Comparison of ENCODE assay signal across 9 cellular contexts in genomic region chr5:111063709-111064322, GRCh38. TPM values are rescaled to one million over a fixed set of nuclear protein-coding genes. Genes with fewer than 3 reads are reported as not detected.
DNase-seq lines count a peak whose midpoint lies in the region; ATAC-seq and TF ChIP-seq lines count a peak whose summit lies in the region.
"Had no signal": no experiment of that assay in that cellular context is flagged by ENCODE, and none has a peak within 500 bp of the region (broad histone marks: within the 10 kb centered on the region; RNA-seq: fewer than 3 reads in every experiment).

No MANE protein-coding gene starts in this region.

- H3K4me1 Mint-ChIP-seq in activated T-cell treated with anti-CD3 and anti-CD28 coated beads, Interleukin-2, amount 50 U/mL, for 4 hours (ENCODE audit: low read depth) = no peaks in the 10 kb centered on the region

- no peaks in the 10 kb centered on the region for H3F3A ChIP-seq in Loucy (ENCODE audit: low read depth)

- no peaks in the 10 kb centered on the region for H3K9me3 ChIP-seq in Loucy (ENCODE audit: insufficient read depth, low read depth, low read length)

- H3K4me1 ChIP-seq in Loucy (ENCODE audit: insufficient read depth, low read length, poor library complexity, severe bottlenecking) = no peaks in the 10 kb centered on the region

- TF ChIP-seq CTCF in AG09309 (IDR thresholded peaks at IDR 0.05; ENCODE audit: control insufficient read depth, insufficient read depth, low read depth, low read length, missing control alignments) = peak; percentile 55
- TF ChIP-seq CTCF in Loucy (conservative IDR thresholded peaks at IDR 0.05; ENCODE audit: low read length) = peak; percentile 57
- peak; percentile 90 for TF ChIP-seq CTCF in epithelial cell of esophagus (IDR thresholded peaks at IDR 0.05; ENCODE audit: insufficient read depth, low read depth, low read length, missing control alignments)

- DNase-seq in AG09309 (ENCODE audit: low read depth) = no peak
- peak; percentile 88 for DNase-seq in epithelial cell of esophagus (ENCODE audit: low read depth)
- DNase-seq in NCI-H774 (lab: John Stamatoyannopoulos, UW) = no peak
- DNase-seq in cortex of kidney (lab: John Stamatoyannopoulos, UW) = no peak
- DNase-seq in activated T-cell treated with anti-CD3 and anti-CD28 coated beads, Interleukin-2, amount 50 U/mL, for 4 hours = no peak

- ATAC-seq in GM18907 (IDR thresholded peaks at IDR 0.05; ENCODE audit: unreplicated experiment) (peak; percentile 58), HG03460 (IDR thresholded peaks at IDR 0.05; ENCODE audit: unreplicated experiment) (no peak)
- ATAC-seq in activated T-cell treated with anti-CD3 and anti-CD28 coated beads, Interleukin-2, amount 50 U/mL, for 4 hours = no peak

- no peak overlapping the region for H3K4me2 ChIP-seq in Loucy (ENCODE audit: low read depth, low read length, poor library complexity, severe bottlenecking)

- no peaks in the 10 kb centered on the region for H4K20me1 ChIP-seq in Loucy (ENCODE audit: insufficient read depth, low read length, poor library complexity, severe bottlenecking)

- no peak overlapping the region for H3K9ac ChIP-seq in Loucy (ENCODE audit: low read depth, low read length, poor library complexity, severe bottlenecking)

- H3K9me2 ChIP-seq in Loucy (replicated peaks; ENCODE audit: low read depth, low read length) = no peaks in the 10 kb centered on the region

- H3K36me3 Mint-ChIP-seq in activated T-cell treated with anti-CD3 and anti-CD28 coated beads, Interleukin-2, amount 50 U/mL, for 4 hours (ENCODE audit: insufficient read depth) = no peaks in the 10 kb centered on the region

- H3K36me3 ChIP-seq in Loucy (ENCODE audit: insufficient read depth, low read length) = no peaks in the 10 kb centered on the region

- no peaks in the 10 kb centered on the region for H3K9me3 Mint-ChIP-seq in activated T-cell treated with anti-CD3 and anti-CD28 coated beads, Interleukin-2, amount 50 U/mL, for 4 hours
- H3K9me3 Mint-ChIP-seq: dendritic cell treated with granulocyte-macrophage colony-stimulating factor and Interleukin-4, amounts not matched to agents 40 ng/mL and 50 ng/mL, for 4 days had no signal

- no peak overlapping the region for H2AFZ ChIP-seq in Loucy (ENCODE audit: low read length)

- H3K27me3 Mint-ChIP-seq in activated T-cell treated with anti-CD3 and anti-CD28 coated beads, Interleukin-2, amount 50 U/mL, for 4 hours (ENCODE audit: low read depth) = peaks cover 49% of the 10 kb centered on the region

- H3K79me2 ChIP-seq in Loucy (ENCODE audit: insufficient read depth, low read length) = no peaks in the 10 kb centered on the region

- H3K4me3 ChIP-seq in AG09309 (ENCODE audit: control insufficient read depth, low read depth, low read length) (no peak overlapping the region), Loucy (ENCODE audit: low read length, poor library complexity, severe bottlenecking) (no peak overlapping the region), epithelial cell of esophagus (ENCODE audit: low read length) (no peak overlapping the region)

- H3K27me3 ChIP-seq in Loucy (ENCODE audit: insufficient read depth, low read length, poor library complexity, severe bottlenecking) = no peaks in the 10 kb centered on the region

- H3K4me3 Mint-ChIP-seq in activated T-cell treated with anti-CD3 and anti-CD28 coated beads, Interleukin-2, amount 50 U/mL, for 4 hours = no peak overlapping the region
- H3K4me3 Mint-ChIP-seq: dendritic cell treated with granulocyte-macrophage colony-stimulating factor and Interleukin-4, amounts not matched to agents 40 ng/mL and 50 ng/mL, for 4 days had no signal

RNA-seq across cellular contexts. Expression of gene TSLP, which starts 7.7 kb away (rescaled TPM):
- under 1 TPM; 0.20 to 0.30 (median 0.21) TPM for total RNA-seq in activated T-cell treated with anti-CD3 and anti-CD28 coated beads, Interleukin-2, amount 50 U/mL, for 4 hours

RNA-seq across cellular contexts. Expression of gene WDR36, which starts 28.3 kb away (rescaled TPM):
- total RNA-seq in activated T-cell treated with anti-CD3 and anti-CD28 coated beads, Interleukin-2, amount 50 U/mL, for 4 hours = 10 to 100 TPM; 90.0 to 98.2 (median 92.1) TPM
